ENCODE assay signal across 14 cellular contexts in genomic region chr22:37098976-37099577, GRCh38. TPM values are rescaled to one million over a fixed set of nuclear protein-coding genes. Genes with fewer than 3 reads are reported as not detected.
A peak's percentile ranks its signal among the peaks of the same experiment; 100 is the strongest.
DNase-seq lines count a peak whose midpoint lies in the region; ATAC-seq and TF ChIP-seq lines count a peak whose summit lies in the region.
"Had no signal": no experiment of that assay in that cellular context is flagged by ENCODE, and none has a peak within 500 bp of the region (broad histone marks: within the 10 kb centered on the region; RNA-seq: fewer than 3 reads in every experiment).

No MANE protein-coding gene starts in this region.

- H3K27ac ChIP-seq in left ventricle myocardium inferior (replicated peaks) = no peak overlapping the region
- no peak overlapping the region for H3K27ac ChIP-seq in right atrium auricular region
- H3K27ac ChIP-seq in endodermal cell (ENCODE audit: low read depth, low read length) = no peak overlapping the region
- H3K27ac ChIP-seq: BLaER1 treated with 17β-estradiol and CSF1 and Interleukin-3, amounts not matched to agents 10 nM and 100 nM; SJSA1 had no signal

- H3K4me1 ChIP-seq in left ventricle myocardium inferior (no peaks in the 10 kb centered on the region), right atrium auricular region (no peaks in the 10 kb centered on the region), endodermal cell (ENCODE audit: control insufficient read depth, insufficient read depth, low read length) (no peaks in the 10 kb centered on the region)
- H3K4me1 ChIP-seq: SJSA1 had no signal

- H3K4me1 Mint-ChIP-seq in endodermal cell (peaks cover 13% of the 10 kb centered on the region), type B pancreatic cell (ENCODE audit: unreplicated experiment) (peaks cover 15% of the 10 kb centered on the region)

- H3K9ac ChIP-seq in endodermal cell (ENCODE audit: extremely low read depth, low read length, poor library complexity, severe bottlenecking) = no peak overlapping the region
- H3K9ac ChIP-seq: BLaER1 treated with 17β-estradiol and CSF1 and Interleukin-3, amounts not matched to agents 10 nM and 100 nM had no signal

- H3K36me3 ChIP-seq in left ventricle myocardium inferior = no peaks in the 10 kb centered on the region
- H3K36me3 ChIP-seq in right atrium auricular region = no peaks in the 10 kb centered on the region
- no peaks in the 10 kb centered on the region for H3K36me3 ChIP-seq in endodermal cell (ENCODE audit: control insufficient read depth, insufficient read depth, low read length)
- H3K36me3 ChIP-seq: BLaER1 treated with 17β-estradiol and CSF1 and Interleukin-3, amounts not matched to agents 10 nM and 100 nM; SJSA1 had no signal

- H3K4me3 Mint-ChIP-seq in endodermal cell (no peak overlapping the region), type B pancreatic cell (no peak overlapping the region)

- H3K27me3 Mint-ChIP-seq in endodermal cell (ENCODE audit: insufficient read depth) (peaks cover 15% of the 10 kb centered on the region), type B pancreatic cell (peaks cover 56% of the 10 kb centered on the region)

- H3K9me3 ChIP-seq in left ventricle myocardium inferior (replicated peaks) (no peaks in the 10 kb centered on the region), right atrium auricular region (no peaks in the 10 kb centered on the region), endodermal cell (ENCODE audit: control insufficient read depth, low read length) (no peaks in the 10 kb centered on the region)
- H3K9me3 ChIP-seq: BLaER1 treated with 17β-estradiol and CSF1 and Interleukin-3, amounts not matched to agents 10 nM and 100 nM; SJSA1 had no signal

- H3K27me3 ChIP-seq in left ventricle myocardium inferior (ENCODE audit: low read depth) (peaks cover 86% of the 10 kb centered on the region), right atrium auricular region (no peaks in the 10 kb centered on the region), endodermal cell (ENCODE audit: control insufficient read depth, insufficient read depth, low read length, poor library complexity, severe bottlenecking) (no peaks in the 10 kb centered on the region)
- H3K27me3 ChIP-seq: BLaER1 treated with 17β-estradiol and CSF1 and Interleukin-3, amounts not matched to agents 10 nM and 100 nM had no signal

- H3K27ac Mint-ChIP-seq in endodermal cell (no peak overlapping the region), type B pancreatic cell (peak overlapping the region; percentile 46)

- H3K4me3 ChIP-seq in left ventricle myocardium inferior = no peak overlapping the region
- no peak overlapping the region for H3K4me3 ChIP-seq in right atrium auricular region
- H3K4me3 ChIP-seq in endodermal cell (ENCODE audit: low read length) = no peak overlapping the region
- H3K4me3 ChIP-seq: BLaER1 treated with 17β-estradiol and CSF1 and Interleukin-3, amounts not matched to agents 10 nM and 100 nM; SJSA1 had no signal

- H3K9me3 Mint-ChIP-seq in endodermal cell = no peaks in the 10 kb centered on the region
- H3K9me3 Mint-ChIP-seq in type B pancreatic cell = no peaks in the 10 kb centered on the region

- peak; percentile 9 for TF ChIP-seq CTCF in left ventricle myocardium inferior (IDR thresholded peaks at IDR 0.05; ENCODE audit: borderline replicate concordance)
- no peak for TF ChIP-seq CTCF in right atrium auricular region (IDR thresholded peaks at IDR 0.05)
- TF ChIP-seq CTCF in endodermal cell (conservative IDR thresholded peaks at IDR 0.05) = peak; percentile 70
- no peak for TF ChIP-seq CTCF in type B pancreatic cell (conservative IDR thresholded peaks at IDR 0.05)

- no peaks in the 10 kb centered on the region for H3K36me3 Mint-ChIP-seq in endodermal cell (ENCODE audit: low read depth)
- H3K36me3 Mint-ChIP-seq in type B pancreatic cell = no peaks in the 10 kb centered on the region

- intact Hi-C loops in left ventricle myocardium inferior (cut with micrococcal nuclease) = no loop called here

- ATAC-seq in GM19328 (IDR thresholded peaks at IDR 0.05; ENCODE audit: unreplicated experiment) = no peak

- DNase-seq in left ventricle myocardium inferior (no peak), right atrium auricular region (ENCODE audit: low spot score) (no peak), NCI-H2196 (lab: John Stamatoyannopoulos, UW; ENCODE audit: unreplicated experiment) (peak; percentile 55), endodermal cell (peak; percentile 79), type B pancreatic cell (ENCODE audit: extremely low spot score, unreplicated experiment) (no peak), NCI-H1436 (lab: John Stamatoyannopoulos, UW) (no peak), NCI-H128 (lab: John Stamatoyannopoulos, UW; ENCODE audit: unreplicated experiment) (no peak)
- DNase-seq: foreskin melanocyte, NCI-H1436 treated with DMSO at 0.1 percent for 48 hours had no signal

- 74 to 76% methylated on average over 8 to 10 of the region's 10 CpGs for WGBS in endodermal cell (ENCODE audit: insufficient coverage in 1 of 2, insufficient read length in 1 of 2), 2 experiments

RNA-seq across cellular contexts. Expression of gene TMPRSS6, which starts 10.4 kb away (rescaled TPM):
- total RNA-seq in left ventricle myocardium inferior (not detected), right atrium auricular region (not detected), endodermal cell (under 1 TPM; 0.22 to 0.31 TPM), type B pancreatic cell (ENCODE audit: low replicate concordance) (7.6 and 14.3 TPM in 2 replicates)
- polyA plus RNA-seq in endodermal cell (2013, experiment 1 of 2) = not detected
- not detected for polyA plus RNA-seq in endodermal cell (2013, experiment 2 of 2)
- total RNA-seq: lung microvascular endothelial cell, SJSA1, skeletal muscle tissue had no signal

RNA-seq across cellular contexts. Expression of gene KCTD17, which starts 47.5 kb away (rescaled TPM):
- 14.3 TPM for total RNA-seq in left ventricle myocardium inferior
- total RNA-seq in right atrium auricular region = 10 to 100 TPM; 44.9 to 54.8 TPM
- total RNA-seq in endodermal cell = 10 to 100 TPM; 35.4 to 37.0 TPM
- 48.8 TPM for polyA plus RNA-seq in endodermal cell (2013, experiment 1 of 2)
- 43.1 TPM for polyA plus RNA-seq in endodermal cell (2013, experiment 2 of 2)
- total RNA-seq in type B pancreatic cell (ENCODE audit: low replicate concordance) = 11.1 and 53.7 TPM in 2 replicates

RNA-seq across cellular contexts. Expression of gene IL2RB, which starts 50.6 kb away (rescaled TPM):
- 0.99 TPM for total RNA-seq in left ventricle myocardium inferior
- 1 to 10 TPM in 1 of 2 donors, under 1 TPM in 1; 0.94 to 1.0 TPM for total RNA-seq in right atrium auricular region
- total RNA-seq in endodermal cell = under 1 TPM; 0.15 to 0.42 TPM
- 1.1 TPM for polyA plus RNA-seq in endodermal cell (2013, experiment 1 of 2)
- 1.5 TPM for polyA plus RNA-seq in endodermal cell (2013, experiment 2 of 2)
- total RNA-seq in type B pancreatic cell (ENCODE audit: low replicate concordance) = 0.12 and 0.68 TPM in 2 replicates
- total RNA-seq: lung microvascular endothelial cell, SJSA1 had no signal

Comparison
In these comparisons a context has a peak if more than half of its experiments do, and no peak if none do; other contexts are left out.
1. CTCF ChIP-seq: peak in left ventricle myocardium inferior (single experiment) and endodermal cell (single experiment); none in right atrium auricular region (0 of 2) and type B pancreatic cell (single experiment).
2. DNase-seq: peak in NCI-H2196 (single experiment) and endodermal cell (single experiment); none in left ventricle myocardium inferior (single experiment), right atrium auricular region (single experiment), type B pancreatic cell (single experiment), NCI-H1436 (single experiment) and NCI-H128 (single experiment).